Comparison of ENCODE assay signal across 9 cellular contexts in genomic region chr1:115275216-115275615, GRCh38.
A peak's percentile ranks its signal among the peaks of the same experiment; 100 is the strongest.
DNase-seq lines count a peak whose midpoint lies in the region; ATAC-seq and TF ChIP-seq lines count a peak whose summit lies in the region.
"Had no signal": no experiment of that assay in that cellular context is flagged by ENCODE, and none has a peak within 500 bp of the region (broad histone marks: within the 10 kb centered on the region; RNA-seq: fewer than 3 reads in every experiment).

No MANE protein-coding gene starts in this region.

- peaks cover 8% of the 10 kb centered on the region for H3K9me3 Mint-ChIP-seq in CD8-positive, alpha-beta T cell

- no peak overlapping the region for H3K27ac Mint-ChIP-seq in CD8-positive, alpha-beta T cell
- H3K27ac Mint-ChIP-seq: activated T-helper 2 cell treated with anti-CD3 and anti-CD28 coated beads, Interferon-gamma antibody, Interleukin-2, Interleukin-4, amounts not matched to agents 10 μg/mL and 5 μg/mL and 100 μg/mL, durations not matched to agents 14 hours and 24 hours and 36 hours had no signal

- H3K9me3 ChIP-seq in PC-3 (ENCODE audit: low read length) (no peaks in the 10 kb centered on the region), vagina (no peaks in the 10 kb centered on the region), tibial nerve (peaks cover 0 to 17% (median 2%) of the 10 kb centered on the region in 4 donors)
- H3K9me3 ChIP-seq in CD8-positive, alpha-beta T cell (ENCODE audit: low read length) = no peaks in the 10 kb centered on the region

- no peak overlapping the region for H3K9ac ChIP-seq in PC-3 (ENCODE audit: low read length)

- H3K36me3 ChIP-seq in PC-3 (ENCODE audit: low read depth, low read length) (no peaks in the 10 kb centered on the region), vagina (no peaks in the 10 kb centered on the region), tibial nerve (no peaks in the 10 kb centered on the region)
- H3K36me3 ChIP-seq in CD8-positive, alpha-beta T cell (ENCODE audit: insufficient read depth, low read length) = no peaks in the 10 kb centered on the region

- TF ChIP-seq POLR2A in vagina (IDR thresholded peaks at IDR 0.05) (no peak), tibial nerve (IDR thresholded peaks at IDR 0.05) (no peak)

- H4K20me1 ChIP-seq in PC-3 (ENCODE audit: low read length) = no peaks in the 10 kb centered on the region

- H3K4me3 Mint-ChIP-seq in CD8-positive, alpha-beta T cell = no peak overlapping the region

- ATAC-seq in PC-3 (no peak), esophagus mucosa (no peak)
- ATAC-seq in CD8-positive, alpha-beta T cell = no peak

- no peaks in the 10 kb centered on the region for H3K4me1 Mint-ChIP-seq in CD8-positive, alpha-beta T cell (ENCODE audit: low read depth)

- peak; percentile 7 to 21 for DNase-seq in AML-193 (lab: John Stamatoyannopoulos, UW)
- DNase-seq in GM13976 (ENCODE audit: low spot score) = no peak
- DNase-seq in PC-3 = peak; percentile 52
- DNase-seq in fibroblast of villous mesenchyme (ENCODE audit: low read depth) = peak; percentile 30
- no peak for DNase-seq in vagina (ENCODE audit: extremely low spot score in 2 of 2)
- DNase-seq in tibial nerve (ENCODE audit: low spot score in 2 of 2) = no peak
- no peak for DNase-seq in CD8-positive, alpha-beta T cell

- no peaks in the 10 kb centered on the region for H3F3A ChIP-seq in PC-3 (ENCODE audit: low read length, unreplicated experiment)

- no peaks in the 10 kb centered on the region for H3K9me2 ChIP-seq in PC-3 (replicated peaks; ENCODE audit: low read length)

- H3K79me2 ChIP-seq in PC-3 (ENCODE audit: low read length) = no peaks in the 10 kb centered on the region

- POLR2A ChIA-PET in PC-3 (lab: Charles Lee; ENCODE audit: unreplicated experiment) = interaction anchor here (0.6 kb wide), 1 partner anchor 135 kb away, joined by 3 read pairs; no protein-coding TSS in a partner anchor
- POLR2A ChIA-PET in CD8-positive, alpha-beta T cell (lab: Charles Lee) = no interaction called here

- H3K4me2 ChIP-seq in PC-3 (ENCODE audit: low read length) = no peak overlapping the region

- H3K4me1 ChIP-seq in PC-3 (ENCODE audit: insufficient read depth, low read length) (no peaks in the 10 kb centered on the region), vagina (peaks cover 8% of the 10 kb centered on the region), tibial nerve (peaks cover 0 to 10% (median 3%) of the 10 kb centered on the region in 4 donors)
- H3K4me1 ChIP-seq in CD8-positive, alpha-beta T cell (ENCODE audit: insufficient read depth, low read length) = no peaks in the 10 kb centered on the region

- H3K4me3 ChIP-seq in PC-3 (ENCODE audit: low read length) = no peak overlapping the region
- no peak overlapping the region for H3K4me3 ChIP-seq in fibroblast of villous mesenchyme (ENCODE audit: low read depth, low read length)
- H3K4me3 ChIP-seq in vagina = no peak overlapping the region
- no peak overlapping the region for H3K4me3 ChIP-seq in tibial nerve
- H3K4me3 ChIP-seq in CD8-positive, alpha-beta T cell (ENCODE audit: low read depth, low read length) = no peak overlapping the region

- CTCF ChIA-PET in PC-3 (lab: Charles Lee) = interaction anchor here (0.6 kb wide), 1 partner anchor 320 kb away, joined by 3 read pairs; no protein-coding TSS in a partner anchor
- CTCF ChIA-PET in CD8-positive, alpha-beta T cell (lab: Charles Lee) = no interaction called here

- H3K27ac ChIP-seq in PC-3 (ENCODE audit: low read length) (no peak overlapping the region), vagina (no peak overlapping the region), tibial nerve (no peak overlapping the region)
- H3K27ac ChIP-seq in CD8-positive, alpha-beta T cell (ENCODE audit: low read depth, low read length) = no peak overlapping the region

- H3K36me3 Mint-ChIP-seq in CD8-positive, alpha-beta T cell = no peaks in the 10 kb centered on the region

- intact Hi-C loops in PC-3 (cut with micrococcal nuclease) = no loop called here
- intact Hi-C loops in vagina (cut with DNase I) = no loop called here
- intact Hi-C loops in CD8-positive, alpha-beta T cell (cut with DNase I, micrococcal nuclease) = no loop called here

- H2AFZ ChIP-seq in PC-3 (ENCODE audit: low read length) = no peak overlapping the region

- H3K27me3 ChIP-seq in PC-3 (ENCODE audit: low read length) (no peaks in the 10 kb centered on the region), vagina (no peaks in the 10 kb centered on the region), tibial nerve (no peaks in the 10 kb centered on the region)
- no peaks in the 10 kb centered on the region for H3K27me3 ChIP-seq in CD8-positive, alpha-beta T cell (ENCODE audit: insufficient read depth, low read length)

- TF ChIP-seq CTCF in GM13976 (IDR thresholded peaks at IDR 0.05; ENCODE audit: borderline replicate concordance, control extremely low read depth, extremely low read depth, insufficient read depth, missing control alignments) = peak; percentile 24
- TF ChIP-seq CTCF in PC-3 (conservative IDR thresholded peaks at IDR 0.05; ENCODE audit: low read depth, low read length) = peak; percentile 79
- peak; percentile 61 for TF ChIP-seq CTCF in fibroblast of villous mesenchyme (IDR thresholded peaks at IDR 0.05; ENCODE audit: insufficient read depth, low read depth, low read length)
- no peak for TF ChIP-seq CTCF in vagina (IDR thresholded peaks at IDR 0.05)
- TF ChIP-seq CTCF in tibial nerve (IDR thresholded peaks at IDR 0.05) = peak in 2 of 5 experiments; percentile 7 to 14
- no peak for TF ChIP-seq CTCF in CD8-positive, alpha-beta T cell (IDR thresholded peaks at IDR 0.05)

- no peak for TF ChIP-seq EP300 in tibial nerve (IDR thresholded peaks at IDR 0.05)

- H3K27me3 Mint-ChIP-seq in CD8-positive, alpha-beta T cell (ENCODE audit: low read depth) = peaks cover 6% of the 10 kb centered on the region

- in situ Hi-C loops in GM13976 (cut with MboI; ENCODE audit: low sequenced_read_pairs, unreplicated experiment) = loop anchor here (25.0 kb wide), 1 partner anchor 187 kb away; no protein-coding TSS in a partner anchor

- no TSS peak for BruUV-seq in PC-3 (replicated peaks; lab: Mats Ljungman, UMichigan)

Comparison
In these comparisons a context has a peak if more than half of its experiments do, and no peak if none do; other contexts are left out.
1. DNase-seq: peak in AML-193 (2 of 2), PC-3 (single experiment) and fibroblast of villous mesenchyme (single experiment); none in GM13976 (single experiment), vagina (0 of 2), tibial nerve (0 of 2) and CD8-positive, alpha-beta T cell (0 of 7).
2. CTCF ChIP-seq: peak in GM13976 (single experiment), PC-3 (single experiment) and fibroblast of villous mesenchyme (single experiment); none in vagina (0 of 3) and CD8-positive, alpha-beta T cell (single experiment).